ENCODE assay signal across 23 cellular contexts in the genomic region with DNA sequence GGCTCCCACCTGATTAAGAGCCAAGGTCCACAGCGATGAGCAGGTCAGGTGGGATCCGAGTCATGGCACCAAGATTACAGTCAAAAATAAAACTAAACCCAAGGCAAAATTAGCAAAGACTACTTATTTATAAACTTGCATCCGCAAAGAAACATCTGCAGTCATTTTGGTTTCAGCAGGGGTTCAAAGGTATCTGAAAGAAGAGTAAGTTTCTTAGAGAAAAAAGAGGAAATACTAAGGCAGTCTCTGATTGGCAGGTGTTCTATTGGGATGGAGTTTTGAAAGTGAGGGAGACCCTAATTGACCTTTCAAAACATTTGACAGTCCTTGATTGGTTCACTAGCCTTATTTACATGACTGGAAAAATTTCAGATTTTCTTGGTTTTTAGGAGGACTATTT.
"Had no signal": no experiment of that assay in that cellular context is flagged by ENCODE, and none has a peak within 500 bp of the region (broad histone marks: within the 10 kb centered on the region; RNA-seq: fewer than 3 reads in every experiment).

No MANE protein-coding gene starts in this region.

- H3K36me3 Mint-ChIP-seq: immature natural killer cell; memory B cell; naive B cell; stimulated activated naive B cell treated with anti-CD40 and anti-IgM and Interleukin-4, amounts not matched to agents 10 μg/mL and 1 μg/mL and 100 μg/mL, for 72 hours had no signal

- H3K27ac Mint-ChIP-seq: dendritic cell treated with granulocyte-macrophage colony-stimulating factor and Interleukin-4, amounts not matched to agents 40 ng/mL and 50 ng/mL, for 4 days; memory B cell; naive B cell; nephron progenitor cell; stimulated activated naive B cell treated with anti-CD40 and anti-IgM and Interleukin-4, amounts not matched to agents 10 μg/mL and 1 μg/mL and 100 μg/mL, for 72 hours; stimulated activated naive CD8-positive, alpha-beta T cell treated with anti-CD3 and anti-CD28 coated beads, Interleukin-15, amount 100 ng/mL, for 72 hours had no signal

- H3K4me1 ChIP-seq: esophagus squamous epithelium, gastroesophageal sphincter, left lung, lower lobe of right lung, psoas muscle, right lobe of liver, spleen, testis, tibial nerve, upper lobe of right lung had no signal

- ATAC-seq: gastroesophageal sphincter; left lung; lower lobe of right lung; psoas muscle; right lobe of liver; stimulated activated naive B cell treated with anti-CD40 and anti-IgM and Interleukin-4, amounts not matched to agents 10 μg/mL and 1 μg/mL and 100 μg/mL, for 72 hours; stimulated activated naive CD8-positive, alpha-beta T cell treated with anti-CD3 and anti-CD28 coated beads, Interleukin-15, amount 100 ng/mL, for 72 hours; upper lobe of right lung had no signal

- H3K4me3 Mint-ChIP-seq: dendritic cell treated with granulocyte-macrophage colony-stimulating factor and Interleukin-4, amounts not matched to agents 40 ng/mL and 50 ng/mL, for 4 days; immature natural killer cell; memory B cell; naive B cell; nephron progenitor cell; stimulated activated naive B cell treated with anti-CD40 and anti-IgM and Interleukin-4, amounts not matched to agents 10 μg/mL and 1 μg/mL and 100 μg/mL, for 72 hours; stimulated activated naive CD8-positive, alpha-beta T cell treated with anti-CD3 and anti-CD28 coated beads, Interleukin-15, amount 100 ng/mL, for 72 hours had no signal

- H3K4me1 Mint-ChIP-seq: immature natural killer cell, memory B cell, naive B cell, nephron progenitor cell had no signal

- H3K36me3 ChIP-seq: esophagus squamous epithelium, gastroesophageal sphincter, left lung, lower lobe of right lung, neutrophil, right lobe of liver, spleen, tibial nerve, upper lobe of right lung had no signal

- DNase-seq: esophagus squamous epithelium; foreskin fibroblast; glutamatergic neuron; immature natural killer cell; left lung; lower lobe of right lung; naive B cell; nephron progenitor cell; psoas muscle; retina; right lobe of liver; spleen; stimulated activated CD4-positive, alpha-beta T cell treated with anti-CD3 and anti-CD28 coated beads, Interleukin-2, amount 100 ng/mL, for 24 hours; stimulated activated CD4-positive, alpha-beta T cell treated with anti-CD3 and anti-CD28 coated beads, Interleukin-4, amount 100 ng/mL, for 4 hours; stimulated activated naive B cell treated with anti-CD40 and anti-IgM and Interleukin-4, amounts not matched to agents 10 μg/mL and 1 μg/mL and 100 μg/mL, for 72 hours; stimulated activated naive CD8-positive, alpha-beta T cell treated with anti-CD3 and anti-CD28 coated beads, Interleukin-15, amount 100 ng/mL, for 72 hours; testis; upper lobe of right lung had no signal

- H3K9me3 ChIP-seq: esophagus squamous epithelium, gastroesophageal sphincter, left lung, lower lobe of right lung, neutrophil, psoas muscle, right lobe of liver, spleen, testis, tibial nerve, upper lobe of right lung had no signal

- H3K27me3 Mint-ChIP-seq: dendritic cell treated with granulocyte-macrophage colony-stimulating factor and Interleukin-4, amounts not matched to agents 40 ng/mL and 50 ng/mL, for 4 days; stimulated activated naive CD8-positive, alpha-beta T cell treated with anti-CD3 and anti-CD28 coated beads, Interleukin-15, amount 100 ng/mL, for 72 hours had no signal

- H3K27ac ChIP-seq: esophagus squamous epithelium, gastroesophageal sphincter, left lung, lower lobe of right lung, neutrophil, psoas muscle, right lobe of liver, spleen, testis, tibial nerve, upper lobe of right lung had no signal

- H3K4me3 ChIP-seq: esophagus squamous epithelium, gastroesophageal sphincter, left lung, lower lobe of right lung, psoas muscle, right lobe of liver, spleen, testis, tibial nerve, upper lobe of right lung had no signal

- H3K27me3 ChIP-seq: esophagus squamous epithelium, gastroesophageal sphincter, left lung, neutrophil, right lobe of liver, testis, tibial nerve, upper lobe of right lung had no signal

- H3K9me3 Mint-ChIP-seq: immature natural killer cell, memory B cell, nephron progenitor cell had no signal
